In genomic region chr1:153573351-153573750, GRCh38 we compare ENCODE assay signal across 10 cellular contexts. TPM values are rescaled to one million over a fixed set of nuclear protein-coding genes. Genes with fewer than 3 reads are reported as not detected.
DNase-seq lines count a peak whose midpoint lies in the region; TF ChIP-seq lines count a peak whose summit lies in the region.
"Had no signal": no experiment of that assay in that cellular context is flagged by ENCODE, and none has a peak within 500 bp of the region (broad histone marks: within the 10 kb centered on the region; RNA-seq: fewer than 3 reads in every experiment).

No MANE protein-coding gene starts in this region.

- H3K27ac Mint-ChIP-seq in Caco-2 (ENCODE audit: unreplicated experiment) (peak overlapping the region; percentile 29), chondrocyte (ENCODE audit: unreplicated experiment) (peak overlapping the region; percentile 72)

- H3K4me1 Mint-ChIP-seq in Caco-2 (ENCODE audit: low read depth, unreplicated experiment), result peaks cover 65% of the 10 kb centered on the region
- peaks cover 35% of the 10 kb centered on the region for H3K4me1 Mint-ChIP-seq in chondrocyte (ENCODE audit: low read depth)

- no peak for TF ChIP-seq POLR2A in sigmoid colon (IDR thresholded peaks at IDR 0.05)

- POLR2A ChIA-PET in Caco-2 (lab: Charles Lee), result no interaction called here

- peaks cover 16% of the 10 kb centered on the region for H3K36me3 Mint-ChIP-seq in Caco-2 (ENCODE audit: insufficient read depth, unreplicated experiment)
- no peaks in the 10 kb centered on the region for H3K36me3 Mint-ChIP-seq in chondrocyte (ENCODE audit: low read depth)

- H3K4me3 ChIP-seq in Caco-2 (ENCODE audit: low read depth, low read length) (no peak overlapping the region), sigmoid colon (no peak overlapping the region)

- no peak overlapping the region for H3K4me3 Mint-ChIP-seq in Caco-2 (ENCODE audit: unreplicated experiment)
- H3K4me3 Mint-ChIP-seq in chondrocyte (ENCODE audit: unreplicated experiment), result no peak overlapping the region

- H3K27ac ChIP-seq in sigmoid colon, result peak overlapping the region; percentile 57 to 68 (median 62)
- H3K27ac ChIP-seq: KMS-11 had no signal

- H3K36me3 ChIP-seq in Caco-2 (ENCODE audit: control insufficient read depth, insufficient read depth, low read length) (no peaks in the 10 kb centered on the region), sigmoid colon (no peaks in the 10 kb centered on the region)

- H3K27me3 ChIP-seq in Caco-2 (replicated peaks; ENCODE audit: control insufficient read depth, insufficient read depth, low read length) (no peaks in the 10 kb centered on the region), sigmoid colon (no peaks in the 10 kb centered on the region)

- H3K9me3 ChIP-seq in Caco-2 (no peaks in the 10 kb centered on the region), sigmoid colon (no peaks in the 10 kb centered on the region)

- 68 to 73% methylated on average over 3 of the region's 3 CpGs for WGBS in sigmoid colon, 2 donors

- DNase-seq in Caco-2, result no peak
- DNase-seq in NOMO-1 (lab: John Stamatoyannopoulos, UW; ENCODE audit: unreplicated experiment in 2 of 2), result peak; percentile 53 to 81
- no peak for DNase-seq in chondrocyte (ENCODE audit: low spot score)
- no peak for DNase-seq in sigmoid colon
- no peak for DNase-seq in NCI-H2029 (lab: John Stamatoyannopoulos, UW)
- DNase-seq in NCI-H226, result no peak
- no peak for DNase-seq in ecto neural progenitor cell (ENCODE audit: low spot score)
- DNase-seq in NCI-H446 (lab: John Stamatoyannopoulos, UW), result no peak
- DNase-seq: erythroblast had no signal

- CTCF ChIA-PET in Caco-2 (lab: Charles Lee), result interaction anchor here (1.3 to 3.1 kb wide), 4 partner anchors 35 to 61 kb away, joined by 4 to 25 read pairs (median 12); partner anchors contain the start of genes CHTOP, S100A1, S100A13 and S100A14

- no peak for TF ChIP-seq EP300 in sigmoid colon (IDR thresholded peaks at IDR 0.05)

- no TSS peak for BruUV-seq in Caco-2 (replicated peaks; lab: Mats Ljungman, UMichigan)

- H3K4me1 ChIP-seq in Caco-2, result peaks cover 58% of the 10 kb centered on the region
- peaks cover 0 to 21% (median 14%) of the 10 kb centered on the region in 4 donors for H3K4me1 ChIP-seq in sigmoid colon

- no peak for TF ChIP-seq CTCF in Caco-2 (IDR thresholded peaks at IDR 0.05; ENCODE audit: insufficient read depth in 1 of 2, low read depth in 1 of 2, low read length in 1 of 2, severe bottlenecking in 1 of 2, unreplicated experiment in 1 of 2)
- TF ChIP-seq CTCF in chondrocyte (IDR thresholded peaks at IDR 0.05), result no peak
- TF ChIP-seq CTCF in sigmoid colon (IDR thresholded peaks at IDR 0.05), result no peak

- intact Hi-C loops in Caco-2 (cut with micrococcal nuclease; ENCODE audit: unreplicated experiment), result loop anchor here (2.0 kb wide), 1 partner anchor 53 kb away; the partner anchor contains the start of gene S100A13
- intact Hi-C loops in sigmoid colon (cut with DNase I), result loop anchor here (2.0 to 5.0 kb wide), 4 partner anchors 43 to 175 kb away; partner anchors contain the start of genes INTS3, S100A14 and SNAPIN

- H3K27me3 Mint-ChIP-seq in Caco-2 (ENCODE audit: insufficient read depth, unreplicated experiment) (no peaks in the 10 kb centered on the region), chondrocyte (ENCODE audit: low read depth) (no peaks in the 10 kb centered on the region)

- no peaks in the 10 kb centered on the region for H3K9me3 Mint-ChIP-seq in Caco-2 (ENCODE audit: unreplicated experiment)
- H3K9me3 Mint-ChIP-seq in chondrocyte (ENCODE audit: low read depth), result no peaks in the 10 kb centered on the region

RNA-seq across cellular contexts. Expression of gene S100A2, which starts 7.7 kb away (rescaled TPM):
- total RNA-seq in Caco-2 (2022) (2.4 and 3.0 TPM in 2 replicates), chondrocyte (15.4 to 22.2 TPM (median 18.9 TPM) in 3 replicates), sigmoid colon (1 to 10 TPM in 1 of 4 donors, under 1 TPM in 1, not detected in 2; 0.68 to 1.8 TPM)
- polyA plus RNA-seq in sigmoid colon, result 10 to 100 TPM in 1 of 3 donors, 1 to 10 TPM in 2; 1.8 to 16.2 (median 2.3) TPM

RNA-seq across cellular contexts. Expression of gene S100A3, which starts 24.3 kb away (rescaled TPM):
- total RNA-seq in Caco-2 (2022) (0.61 and 0.84 TPM in 2 replicates), chondrocyte (6.5 to 10.8 TPM (median 8.7 TPM) in 3 replicates), sigmoid colon (1 to 10 TPM; 1.1 to 4.3 (median 2.2) TPM)
- 1 to 10 TPM; 1.4 to 3.9 (median 3.6) TPM for polyA plus RNA-seq in sigmoid colon

RNA-seq across cellular contexts. Expression of gene S100A4, which starts 27.7 kb away (rescaled TPM):
- total RNA-seq in Caco-2 (2022), result 53.6 and 54.4 TPM in 2 replicates
- 331 to 404 TPM (median 388 TPM) in 3 replicates for total RNA-seq in chondrocyte
- 100 to 1,000 TPM; 189 to 486 (median 288) TPM for total RNA-seq in sigmoid colon
- polyA plus RNA-seq in sigmoid colon, result 100 to 1,000 TPM; 304 to 499 (median 336) TPM

RNA-seq across cellular contexts. Expression of gene S100A5, which starts 32.6 kb away (rescaled TPM):
- not detected in 2 replicates for total RNA-seq in Caco-2 (2022)
- total RNA-seq in chondrocyte, result 0.47 to 0.94 TPM in 2 of 3 replicates, not detected in the other
- total RNA-seq in sigmoid colon, result not detected
- not detected for polyA plus RNA-seq in sigmoid colon

RNA-seq across cellular contexts. Expression of gene S100A6, which starts 37.6 kb away (rescaled TPM):
- total RNA-seq in Caco-2 (2022) (416 and 432 TPM in 2 replicates), chondrocyte (1.4 to 12.1 TPM (median 10.9 TPM) in 3 replicates), sigmoid colon (1,000 to 10,000 TPM in 1 of 4 donors, 100 to 1,000 TPM in 3; 445 to 1,159 (median 590) TPM)
- 1,000 to 10,000 TPM; 4,079 to 7,223 (median 4,178) TPM for polyA plus RNA-seq in sigmoid colon

Comparison
In these comparisons a context has a peak if more than half of its experiments do, and no peak if none do; other contexts are left out.
1. DNase-seq: peak in NOMO-1 (2 of 2); none in Caco-2 (0 of 2), chondrocyte (single experiment), sigmoid colon (single experiment), NCI-H2029 (single experiment), NCI-H226 (single experiment), ecto neural progenitor cell (single experiment) and NCI-H446 (0 of 2).